In the genomic region with DNA sequence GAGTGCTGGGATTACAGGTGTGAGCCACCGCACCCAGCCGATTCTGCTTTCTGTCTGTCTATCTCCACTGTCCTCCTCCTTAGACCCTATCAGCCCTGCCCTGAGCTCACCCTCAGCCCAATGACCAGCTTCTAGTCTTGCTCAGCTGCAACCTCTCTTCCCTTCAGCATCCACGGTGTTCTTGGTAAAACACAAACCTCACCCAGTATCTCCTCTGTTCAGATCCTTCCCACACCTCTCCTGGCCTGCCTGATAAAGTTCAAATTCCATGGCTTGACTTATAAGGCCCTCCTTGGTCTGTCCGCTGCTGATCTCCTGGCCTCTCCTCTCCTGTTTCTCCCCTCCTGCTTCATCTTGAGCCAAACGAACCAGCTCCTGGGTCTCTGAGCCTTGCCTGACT, we compare ENCODE assay signal across 26 cellular contexts. TPM values are rescaled to one million over a fixed set of nuclear protein-coding genes. Genes with fewer than 3 reads are reported as not detected.
"Had no signal": no experiment of that assay in that cellular context is flagged by ENCODE, and none has a peak within 500 bp of the region (broad histone marks: within the 10 kb centered on the region; RNA-seq: fewer than 3 reads in every experiment).

No MANE protein-coding gene starts in this region.

- H3K27ac ChIP-seq: HL-60, RWPE1 had no signal

- H3K4me2 ChIP-seq: SK-N-SH had no signal

- ATAC-seq: Panc1, PC-3 had no signal

- H3K9me3 ChIP-seq: SK-N-SH had no signal

- H3K9ac ChIP-seq: SK-N-SH had no signal

- DNase-seq: KBM-7, MV-4-11, NCI-H1048, NCI-H1105, NCI-H1417, NCI-H1436 treated with DMSO at 0.1 percent for 48 hours, NCI-H1694, NCI-H1930, NCI-H2081, NCI-H2107, NCI-H2227 treated with DMSO at 0.1 percent for 48 hours, NCI-H524, NCI-H526 treated with DMSO at 0.1 percent for 48 hours, NCI-H748 treated with DMSO at 0.1 percent for 48 hours, PC-3, SHP77, SK-N-SH, SW 1271 had no signal

- H3K4me3 Mint-ChIP-seq: IgD-negative memory B cell had no signal

- H3K27ac Mint-ChIP-seq: IgD-negative memory B cell had no signal

RNA-seq across cellular contexts. Expression of gene NCF4, which starts 14.5 kb away (rescaled TPM):
- total RNA-seq: LHCN-M2, MCF 10A, NCI-H460, SK-MEL-5 had no signal

RNA-seq across cellular contexts. Expression of gene PVALB, which starts 29.4 kb away (rescaled TPM):
- total RNA-seq: LHCN-M2, MCF 10A, NCI-H460, PC-3, SK-MEL-5 had no signal
